Comparison of ENCODE assay signal across 9 cellular contexts in the genomic region with DNA sequence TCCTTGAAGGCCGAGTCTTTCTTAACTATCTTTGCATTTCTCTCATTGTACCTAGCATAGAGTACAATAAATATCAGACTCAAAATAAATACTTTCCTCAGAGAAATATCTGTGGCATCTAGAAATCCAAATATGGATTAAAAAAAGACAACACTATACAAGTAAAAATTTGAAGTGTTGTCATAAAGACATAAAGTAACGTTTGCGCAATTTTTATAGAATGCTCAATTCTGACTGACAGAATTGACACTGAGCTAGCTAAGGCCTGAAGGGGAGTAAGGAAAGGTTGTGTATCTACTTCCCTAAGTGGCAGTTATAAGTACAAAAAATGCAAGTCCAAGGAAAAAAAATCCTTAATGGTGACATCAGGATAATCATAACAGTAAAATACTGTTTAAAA. TPM values are rescaled to one million over a fixed set of nuclear protein-coding genes. Genes with fewer than 3 reads are reported as not detected.
A peak's percentile ranks its signal among the peaks of the same experiment; 100 is the strongest.
DNase-seq lines count a peak whose midpoint lies in the region; ATAC-seq, FAIRE-seq and TF ChIP-seq lines count a peak whose summit lies in the region.
"Had no signal": no experiment of that assay in that cellular context is flagged by ENCODE, and none has a peak within 500 bp of the region (broad histone marks: within the 10 kb centered on the region; RNA-seq: fewer than 3 reads in every experiment).

No MANE protein-coding gene starts in this region.

- H3K27me3 ChIP-seq in keratinocyte (ENCODE audit: control insufficient read depth, extremely low read depth, insufficient read depth, low read length) (no peaks in the 10 kb centered on the region), thymus (ENCODE audit: control insufficient read depth, insufficient read depth) (no peaks in the 10 kb centered on the region)

- no peak for ATAC-seq in activated T-helper 17 cell treated with anti-CD3 and anti-CD28 coated beads, Interleukin-2, amount 50 U/mL, for 72 hours (replicated peaks)

- H3K36me3 ChIP-seq in keratinocyte (ENCODE audit: control insufficient read depth in 2 of 2, extremely low read depth in 1 of 2, insufficient read depth in 2 of 2, low read length in 2 of 2) (peaks cover 0 to 3% of the 10 kb centered on the region in 2 experiments), thymus (ENCODE audit: control insufficient read depth, insufficient read depth) (peaks cover 3% of the 10 kb centered on the region)

- CTCF ChIA-PET in activated CD4-positive, alpha-beta T cell treated with anti-CD3 and anti-CD28 coated beads, Interleukin-2, amount 10 ng/mL, durations not matched to agents 7 days and 5 days (lab: Charles Lee) = interaction anchor here (0.6 to 10.5 kb wide), 5 partner anchors 11 to 33 kb away, joined by 3 to 53 read pairs (median 3); no protein-coding TSS in a partner anchor

- no peaks in the 10 kb centered on the region for H3K9me3 Mint-ChIP-seq in activated CD4-positive, alpha-beta T cell treated with anti-CD3 and anti-CD28 coated beads, Interleukin-2, amount 10 ng/mL, durations not matched to agents 7 days and 5 days
- no peaks in the 10 kb centered on the region for H3K9me3 Mint-ChIP-seq in activated T-helper 17 cell treated with anti-CD3 and anti-CD28 coated beads, Interleukin-2, amount 50 U/mL, for 72 hours

- H4K20me1 ChIP-seq in keratinocyte (ENCODE audit: control insufficient read depth, extremely low read depth, insufficient read depth, low read length) = no peaks in the 10 kb centered on the region

- H3K27ac ChIP-seq in keratinocyte (ENCODE audit: control insufficient read depth, insufficient read depth, low read length) (peak overlapping the region; percentile 81), thymus (ENCODE audit: low read depth) (no peak overlapping the region)

- dilution Hi-C loops in keratinocyte (cut with MboI; ENCODE audit: extremely low pct_ligation_motif_present, low sequenced_read_pairs) = no loop called here

- no peak for FAIRE-seq in keratinocyte (lab: Jason Lieb, UNC)

- no peak for TF ChIP-seq CTCF in keratinocyte (optimal IDR thresholded peaks at IDR 0.05 in 1 of 3, IDR thresholded peaks at IDR 0.05 in 1 of 3, conservative IDR thresholded peaks at IDR 0.05 in 1 of 3; ENCODE audit: extremely low read depth in 1 of 3, insufficient read depth in 2 of 3, low read length in 3 of 3)

- H3K4me1 Mint-ChIP-seq in activated CD4-positive, alpha-beta T cell treated with anti-CD3 and anti-CD28 coated beads, Interleukin-2, amount 10 ng/mL, durations not matched to agents 7 days and 5 days = peaks cover 48% of the 10 kb centered on the region
- H3K4me1 Mint-ChIP-seq in activated T-helper 17 cell treated with anti-CD3 and anti-CD28 coated beads, Interleukin-2, amount 50 U/mL, for 72 hours = peaks cover 6% of the 10 kb centered on the region

- H3K4me3 ChIP-seq in keratinocyte (ENCODE audit: control insufficient read depth in 2 of 3, extremely low read depth in 1 of 3, insufficient read depth in 2 of 3, low read depth in 1 of 3, low read length in 3 of 3) (peak overlapping the region; percentile 96 to 100 (median 96)), thymus (ENCODE audit: low read length) (peak overlapping the region; percentile 58)

- H3K4me2 ChIP-seq in keratinocyte (ENCODE audit: control insufficient read depth, extremely low read depth, insufficient read depth, low read depth, low read length) = peak overlapping the region; percentile 91

- H3K27me3 Mint-ChIP-seq in activated CD4-positive, alpha-beta T cell treated with anti-CD3 and anti-CD28 coated beads, Interleukin-2, amount 10 ng/mL, durations not matched to agents 7 days and 5 days = no peaks in the 10 kb centered on the region
- no peaks in the 10 kb centered on the region for H3K27me3 Mint-ChIP-seq in activated T-helper 17 cell treated with anti-CD3 and anti-CD28 coated beads, Interleukin-2, amount 50 U/mL, for 72 hours

- 81% methylated on average over 3 of the region's 3 CpGs for WGBS in thymus

- H2AFZ ChIP-seq in keratinocyte (ENCODE audit: control insufficient read depth, low read length) = no peak overlapping the region

- H3K4me3 Mint-ChIP-seq in activated CD4-positive, alpha-beta T cell treated with anti-CD3 and anti-CD28 coated beads, Interleukin-2, amount 10 ng/mL, durations not matched to agents 7 days and 5 days = peak overlapping the region; percentile 94
- H3K4me3 Mint-ChIP-seq in activated T-helper 17 cell treated with anti-CD3 and anti-CD28 coated beads, Interleukin-2, amount 50 U/mL, for 72 hours = peak overlapping the region; percentile 94

- peaks cover 36% of the 10 kb centered on the region for H3K36me3 Mint-ChIP-seq in activated CD4-positive, alpha-beta T cell treated with anti-CD3 and anti-CD28 coated beads, Interleukin-2, amount 10 ng/mL, durations not matched to agents 7 days and 5 days (ENCODE audit: low read depth)
- H3K36me3 Mint-ChIP-seq in activated T-helper 17 cell treated with anti-CD3 and anti-CD28 coated beads, Interleukin-2, amount 50 U/mL, for 72 hours (ENCODE audit: low read depth) = peaks cover 61% of the 10 kb centered on the region

- H3K4me1 ChIP-seq in keratinocyte (ENCODE audit: control insufficient read depth, extremely low read depth, insufficient read depth, low read length) (peaks cover 11% of the 10 kb centered on the region), thymus (ENCODE audit: control insufficient read depth, insufficient read depth, low read length) (peaks cover 6% of the 10 kb centered on the region)

- no peaks in the 10 kb centered on the region for H3K9me3 ChIP-seq in keratinocyte (ENCODE audit: control insufficient read depth, low read depth, low read length)
- no peaks in the 10 kb centered on the region for H3K9me3 ChIP-seq in thymus (ENCODE audit: control insufficient read depth)

- DNase-seq in activated CD4-positive, alpha-beta T cell treated with anti-CD3 and anti-CD28 coated beads, Interleukin-2, amount 10 ng/mL, durations not matched to agents 7 days and 5 days = no peak
- no peak for DNase-seq in activated CD4-positive, alpha-beta T cell treated with anti-CD3 and anti-CD28 coated beads for 1 hour
- no peak for DNase-seq in keratinocyte (ENCODE audit: low read depth, low spot score)
- DNase-seq in NCI-H2107 (lab: John Stamatoyannopoulos, UW) = no peak
- DNase-seq in stimulated activated CD4-positive, alpha-beta T cell treated with anti-CD3 and anti-CD28 coated beads, Interleukin-2, amount 100 ng/mL, for 24 hours = no peak
- DNase-seq in globus pallidus (ENCODE audit: low spot score) = no peak
- DNase-seq: DMS 273 treated with DMSO at 0.1 percent for 48 hours had no signal

- POLR2A ChIA-PET in activated CD4-positive, alpha-beta T cell treated with anti-CD3 and anti-CD28 coated beads, Interleukin-2, amount 10 ng/mL, durations not matched to agents 7 days and 5 days (lab: Charles Lee) = interaction anchor here (1.8 kb wide), 1 partner anchor 20 kb away, joined by 13 read pairs; no protein-coding TSS in a partner anchor

- peak overlapping the region; percentile 94 for H3K9ac ChIP-seq in keratinocyte (ENCODE audit: control insufficient read depth, extremely low read depth, insufficient read depth, low read length)

- H3K9me1 ChIP-seq in keratinocyte (ENCODE audit: control insufficient read depth, extremely low read depth, insufficient read depth, low read length) = no peaks in the 10 kb centered on the region

- H3K27ac Mint-ChIP-seq in activated CD4-positive, alpha-beta T cell treated with anti-CD3 and anti-CD28 coated beads, Interleukin-2, amount 10 ng/mL, durations not matched to agents 7 days and 5 days = peak overlapping the region; percentile 97
- H3K27ac Mint-ChIP-seq in activated T-helper 17 cell treated with anti-CD3 and anti-CD28 coated beads, Interleukin-2, amount 50 U/mL, for 72 hours = peak overlapping the region; percentile 99

- peaks cover 59% of the 10 kb centered on the region for H3K79me2 ChIP-seq in keratinocyte (ENCODE audit: control insufficient read depth, insufficient read depth, low read length)

RNA-seq across cellular contexts. Expression of a gene that starts 1.1 kb away (rescaled TPM):
- total RNA-seq in activated CD4-positive, alpha-beta T cell treated with anti-CD3 and anti-CD28 coated beads, Interleukin-2, amount 10 ng/mL, durations not matched to agents 7 days and 5 days = 100 to 1,000 TPM; 110 to 119 TPM
- total RNA-seq in activated T-helper 17 cell treated with anti-CD3 and anti-CD28 coated beads, Interleukin-2, amount 50 U/mL, for 72 hours = 100 to 1,000 TPM; 111 to 116 TPM
- polyA plus RNA-seq in keratinocyte (110 to 195 TPM (median 115 TPM) in 3 replicates), thymus (158 TPM)
- polyA plus RNA-seq in keratinocyte (2011; ENCODE audit: low read depth) = 92.3 TPM
- polyA plus RNA-seq in keratinocyte (2011; cell fraction: cytosol; rRNA removed) = 103 and 105 TPM in 2 replicates
- polyA plus RNA-seq in keratinocyte (2011; cell fraction: nucleus; rRNA removed) = 56.9 and 107 TPM in 2 replicates
- 122 and 135 TPM in 2 replicates for polyA plus RNA-seq in keratinocyte (2012; ENCODE audit: low replicate concordance)
- 30.7 to 81.4 TPM (median 35.1 TPM) in 3 replicates for polyA minus RNA-seq in keratinocyte
- polyA minus RNA-seq in keratinocyte (2011; cell fraction: cytosol; rRNA and poly(A)+ RNA removed) = 67.5 TPM
- polyA minus RNA-seq in keratinocyte (2011; cell fraction: nucleus; rRNA and poly(A)+ RNA removed) = 28.9 and 39.7 TPM in 2 replicates

RNA-seq across cellular contexts. Expression of a gene that starts 33.6 kb away (rescaled TPM):
- 10 to 100 TPM; 44.3 to 51.9 TPM for total RNA-seq in activated CD4-positive, alpha-beta T cell treated with anti-CD3 and anti-CD28 coated beads, Interleukin-2, amount 10 ng/mL, durations not matched to agents 7 days and 5 days
- 10 to 100 TPM; 23.8 to 36.8 TPM for total RNA-seq in activated T-helper 17 cell treated with anti-CD3 and anti-CD28 coated beads, Interleukin-2, amount 50 U/mL, for 72 hours
- polyA plus RNA-seq in keratinocyte (4.1 to 9.4 TPM (median 4.4 TPM) in 3 replicates), thymus (9.7 TPM)
- polyA plus RNA-seq in keratinocyte (2011; ENCODE audit: low read depth) = 3.0 TPM
- polyA plus RNA-seq in keratinocyte (2011; cell fraction: cytosol; rRNA removed) = 5.0 and 5.6 TPM in 2 replicates
- 13.7 and 17.9 TPM in 2 replicates for polyA plus RNA-seq in keratinocyte (2011; cell fraction: nucleus; rRNA removed)
- 7.3 and 9.3 TPM in 2 replicates for polyA plus RNA-seq in keratinocyte (2012; ENCODE audit: low replicate concordance)
- 9.1 to 21.3 TPM (median 9.7 TPM) in 3 replicates for polyA minus RNA-seq in keratinocyte
- polyA minus RNA-seq in keratinocyte (2011; cell fraction: cytosol; rRNA and poly(A)+ RNA removed) = 5.9 TPM
- polyA minus RNA-seq in keratinocyte (2011; cell fraction: nucleus; rRNA and poly(A)+ RNA removed) = 9.6 and 13.2 TPM in 2 replicates

RNA-seq across cellular contexts. Expression of a gene that starts 56.8 kb away (rescaled TPM):
- 1 to 10 TPM; 2.8 to 3.8 TPM for total RNA-seq in activated CD4-positive, alpha-beta T cell treated with anti-CD3 and anti-CD28 coated beads, Interleukin-2, amount 10 ng/mL, durations not matched to agents 7 days and 5 days
- total RNA-seq in activated T-helper 17 cell treated with anti-CD3 and anti-CD28 coated beads, Interleukin-2, amount 50 U/mL, for 72 hours = 1 to 10 TPM; 7.8 TPM
- 2.8 to 4.1 TPM (median 3.9 TPM) in 3 replicates for polyA plus RNA-seq in keratinocyte
- polyA plus RNA-seq in keratinocyte (2011; ENCODE audit: low read depth) = 0.36 TPM
- polyA plus RNA-seq in keratinocyte (2011; cell fraction: cytosol; rRNA removed) = 2.8 and 3.8 TPM in 2 replicates
- 1.2 and 1.3 TPM in 2 replicates for polyA plus RNA-seq in keratinocyte (2011; cell fraction: nucleus; rRNA removed)
- 1.9 and 6.2 TPM in 2 replicates for polyA plus RNA-seq in keratinocyte (2012; ENCODE audit: low replicate concordance)
- 0.29 to 1.4 TPM (median 0.66 TPM) in 3 replicates for polyA minus RNA-seq in keratinocyte
- polyA minus RNA-seq in keratinocyte (2011; cell fraction: cytosol; rRNA and poly(A)+ RNA removed) = 2.7 TPM
- polyA minus RNA-seq in keratinocyte (2011; cell fraction: nucleus; rRNA and poly(A)+ RNA removed) = 0.95 and 1.1 TPM in 2 replicates
- 4.9 TPM for polyA plus RNA-seq in thymus
